ENCODE assay signal across 28 cellular contexts in the genomic region with DNA sequence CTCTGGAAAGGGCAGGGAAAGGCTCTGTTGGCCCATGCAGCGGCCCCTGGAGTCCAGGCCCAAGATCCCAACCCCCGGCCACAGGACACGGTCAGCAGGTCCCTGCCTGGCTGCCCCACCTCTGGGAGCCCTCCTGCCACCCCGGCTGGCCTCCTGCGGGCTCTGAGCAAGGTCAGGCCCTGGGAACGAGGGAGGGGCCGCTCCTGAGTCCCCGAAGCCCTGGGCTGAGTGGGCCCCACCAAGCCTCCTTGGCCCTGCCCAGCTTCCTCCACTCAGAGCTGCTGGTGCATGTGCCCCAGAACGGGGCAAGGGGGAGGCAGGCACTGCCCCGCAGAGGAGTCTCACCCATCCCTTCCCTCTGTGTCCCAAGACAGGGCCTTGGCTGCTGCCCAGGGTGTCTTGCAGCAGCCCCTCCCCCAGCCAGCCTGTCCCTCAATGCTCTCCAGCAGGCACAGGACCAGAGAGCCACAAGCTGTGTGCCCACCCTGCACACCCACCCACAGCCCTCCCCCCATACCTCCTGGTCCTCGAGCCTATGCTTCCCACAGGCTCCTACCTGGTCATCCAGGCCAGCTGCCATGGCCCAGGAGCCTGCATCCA. TPM values are rescaled to one million over a fixed set of nuclear protein-coding genes. Genes with fewer than 3 reads are reported as not detected.
DNase-seq lines count a peak whose midpoint lies in the region; FAIRE-seq and TF ChIP-seq lines count a peak whose summit lies in the region.
"Had no signal": no experiment of that assay in that cellular context is flagged by ENCODE, and none has a peak within 500 bp of the region (broad histone marks: within the 10 kb centered on the region; RNA-seq: fewer than 3 reads in every experiment).

No MANE protein-coding gene starts in this region.

- CTCF ChIA-PET in activated CD4-positive, alpha-beta memory T cell treated with anti-CD3 and anti-CD28 coated beads, Interleukin-2, amount 10 ng/mL, durations not matched to agents 7 days and 5 days (lab: Charles Lee) = no interaction called here

- no peak overlapping the region for H3K9ac ChIP-seq in astrocyte (ENCODE audit: low read length)

- no peak overlapping the region for H3K4me2 ChIP-seq in astrocyte (ENCODE audit: low read length)

- H3K4me1 ChIP-seq in cardiac muscle cell (ENCODE audit: low read depth) (peaks cover 65% of the 10 kb centered on the region), right atrium auricular region (peaks cover 0 to 27% of the 10 kb centered on the region in 2 donors), astrocyte (ENCODE audit: insufficient read depth, low read length) (no peaks in the 10 kb centered on the region), esophagus squamous epithelium (no peaks in the 10 kb centered on the region)

- H4K20me1 ChIP-seq in astrocyte (ENCODE audit: insufficient read depth, low read length) = no peaks in the 10 kb centered on the region

- H3K79me2 ChIP-seq in astrocyte (ENCODE audit: insufficient read depth, low read length) = no peaks in the 10 kb centered on the region

- intact Hi-C loops in esophagus squamous epithelium (cut with DNase I) = no loop called here

- FAIRE-seq in astrocyte (lab: Jason Lieb, UNC) = no peak
- FAIRE-seq: D721Med, GM18507, H54, HTR-8/SVneo had no signal

- H3K4me3 Mint-ChIP-seq in astrocyte (ENCODE audit: unreplicated experiment) = no peak overlapping the region
- no peak overlapping the region for H3K4me3 Mint-ChIP-seq in mesothelial cell of epicardium
- no peak overlapping the region for H3K4me3 Mint-ChIP-seq in activated CD4-positive, alpha-beta memory T cell treated with anti-CD3 and anti-CD28 coated beads, Interleukin-2, amount 10 ng/mL, durations not matched to agents 7 days and 5 days
- H3K4me3 Mint-ChIP-seq: CD4-positive, alpha-beta T cell had no signal

- TF ChIP-seq POLR2A in esophagus squamous epithelium (IDR thresholded peaks at IDR 0.05) = no peak

- H3K27me3 Mint-ChIP-seq in astrocyte (ENCODE audit: low read depth, unreplicated experiment) (peaks cover 38% of the 10 kb centered on the region), mesothelial cell of epicardium (ENCODE audit: low read depth) (peaks cover 3% of the 10 kb centered on the region)
- no peaks in the 10 kb centered on the region for H3K27me3 Mint-ChIP-seq in activated CD4-positive, alpha-beta memory T cell treated with anti-CD3 and anti-CD28 coated beads, Interleukin-2, amount 10 ng/mL, durations not matched to agents 7 days and 5 days

- H3K9me3 ChIP-seq in cardiac muscle cell (ENCODE audit: low read depth) (no peaks in the 10 kb centered on the region), right atrium auricular region (no peaks in the 10 kb centered on the region), astrocyte (ENCODE audit: insufficient read depth, low read depth, low read length) (no peaks in the 10 kb centered on the region), esophagus squamous epithelium (no peaks in the 10 kb centered on the region)

- H3K9me3 Mint-ChIP-seq in astrocyte (ENCODE audit: unreplicated experiment) = no peaks in the 10 kb centered on the region
- H3K9me3 Mint-ChIP-seq in mesothelial cell of epicardium = no peaks in the 10 kb centered on the region
- no peaks in the 10 kb centered on the region for H3K9me3 Mint-ChIP-seq in activated CD4-positive, alpha-beta memory T cell treated with anti-CD3 and anti-CD28 coated beads, Interleukin-2, amount 10 ng/mL, durations not matched to agents 7 days and 5 days
- H3K9me3 Mint-ChIP-seq: CD4-positive, alpha-beta T cell had no signal

- H3K27me3 ChIP-seq in cardiac muscle cell (no peaks in the 10 kb centered on the region), right atrium auricular region (no peaks in the 10 kb centered on the region), astrocyte (ENCODE audit: insufficient read depth, low read length) (no peaks in the 10 kb centered on the region), esophagus squamous epithelium (peaks cover 0 to 93% (median 0%) of the 10 kb centered on the region in 4 donors)

- no peaks in the 10 kb centered on the region for H3K4me1 Mint-ChIP-seq in astrocyte (ENCODE audit: low read depth, unreplicated experiment)
- H3K4me1 Mint-ChIP-seq in mesothelial cell of epicardium = peaks cover 55% of the 10 kb centered on the region
- H3K4me1 Mint-ChIP-seq in activated CD4-positive, alpha-beta memory T cell treated with anti-CD3 and anti-CD28 coated beads, Interleukin-2, amount 10 ng/mL, durations not matched to agents 7 days and 5 days = no peaks in the 10 kb centered on the region

- POLR2A ChIA-PET in activated CD4-positive, alpha-beta memory T cell treated with anti-CD3 and anti-CD28 coated beads, Interleukin-2, amount 10 ng/mL, durations not matched to agents 7 days and 5 days (lab: Charles Lee) = no interaction called here

- H3K36me3 Mint-ChIP-seq in astrocyte (ENCODE audit: low read depth, unreplicated experiment) (no peaks in the 10 kb centered on the region), mesothelial cell of epicardium (no peaks in the 10 kb centered on the region)
- H3K36me3 Mint-ChIP-seq in activated CD4-positive, alpha-beta memory T cell treated with anti-CD3 and anti-CD28 coated beads, Interleukin-2, amount 10 ng/mL, durations not matched to agents 7 days and 5 days (ENCODE audit: low read depth) = no peaks in the 10 kb centered on the region

- H3K36me3 ChIP-seq in cardiac muscle cell (no peaks in the 10 kb centered on the region), right atrium auricular region (no peaks in the 10 kb centered on the region), astrocyte (ENCODE audit: insufficient read depth, low read length) (no peaks in the 10 kb centered on the region), esophagus squamous epithelium (no peaks in the 10 kb centered on the region)

- H3K4me3 ChIP-seq in cardiac muscle cell = no peak overlapping the region
- no peak overlapping the region for H3K4me3 ChIP-seq in right atrium auricular region
- no peak overlapping the region for H3K4me3 ChIP-seq in astrocyte (ENCODE audit: insufficient read depth, low read depth, low read length)
- H3K4me3 ChIP-seq in esophagus squamous epithelium = no peak overlapping the region
- H3K4me3 ChIP-seq: SK-N-MC had no signal

- no peak overlapping the region for H2AFZ ChIP-seq in astrocyte (ENCODE audit: low read depth, low read length)

- H3K27ac Mint-ChIP-seq in astrocyte (ENCODE audit: unreplicated experiment) (peak overlapping the region; percentile 41), mesothelial cell of epicardium (peak overlapping the region; percentile 27)
- H3K27ac Mint-ChIP-seq in activated CD4-positive, alpha-beta memory T cell treated with anti-CD3 and anti-CD28 coated beads, Interleukin-2, amount 10 ng/mL, durations not matched to agents 7 days and 5 days = no peak overlapping the region
- H3K27ac Mint-ChIP-seq: CD4-positive, alpha-beta T cell had no signal

- DNase-seq in cardiac muscle cell (ENCODE audit: low read depth in 1 of 2, low spot score in 1 of 2) = no peak
- no peak for DNase-seq in right atrium auricular region (ENCODE audit: low spot score)
- no peak for DNase-seq in astrocyte (ENCODE audit: low read depth)
- no peak for DNase-seq in mesothelial cell of epicardium (ENCODE audit: low spot score in 2 of 2, unreplicated experiment in 2 of 2)
- DNase-seq in esophagus squamous epithelium (lab: John Stamatoyannopoulos, UW) = no peak
- DNase-seq in activated CD4-positive, alpha-beta memory T cell treated with anti-CD3 and anti-CD28 coated beads, Interleukin-2, amount 10 ng/mL, durations not matched to agents 7 days and 5 days = no peak
- DNase-seq in NCI-H748 (lab: John Stamatoyannopoulos, UW; ENCODE audit: unreplicated experiment) = no peak
- DNase-seq: CD4-positive, alpha-beta T cell; KBM-7; MV-4-11; NCI-H1105 treated with DMSO at 0.1 percent for 48 hours; NCI-H146; NCI-H1930; NCI-H2107; NCI-H524 treated with DMSO at 0.1 percent for 48 hours; SIG-M5 had no signal

- TF ChIP-seq CTCF in cardiac muscle cell (IDR thresholded peaks at IDR 0.05; ENCODE audit: low read depth, low read length) (no peak), right atrium auricular region (IDR thresholded peaks at IDR 0.05) (no peak), astrocyte (IDR thresholded peaks at IDR 0.05; ENCODE audit: insufficient read depth, low read depth, low read length) (no peak), mesothelial cell of epicardium (IDR thresholded peaks at IDR 0.05; ENCODE audit: unreplicated experiment) (no peak), esophagus squamous epithelium (IDR thresholded peaks at IDR 0.05) (no peak)

- WGBS in esophagus squamous epithelium, 2 donors = 40 to 87% methylated on average over 1 to 4 of the region's 11 CpGs

- H3K27ac ChIP-seq in cardiac muscle cell (peak overlapping the region; percentile 83), right atrium auricular region (no peak overlapping the region), astrocyte (ENCODE audit: low read depth, low read length) (no peak overlapping the region), esophagus squamous epithelium (no peak overlapping the region)
- H3K27ac ChIP-seq: RWPE1, SK-N-MC had no signal

RNA-seq across cellular contexts. Expression of gene C14orf180, which starts 7.4 kb away (rescaled TPM):
- total RNA-seq in cardiac muscle cell = 17.1 and 18.4 TPM in 2 replicates
- 13.3 and 19.7 TPM in 2 replicates for polyA plus RNA-seq in cardiac muscle cell
- 100 to 1,000 TPM in 1 of 2 donors, 10 to 100 TPM in 1; 59.5 to 135 TPM for total RNA-seq in right atrium auricular region
- total RNA-seq in astrocyte = not detected in 2 replicates
- total RNA-seq in mesothelial cell of epicardium = 0.29 to 0.52 TPM (median 0.36 TPM) in 3 replicates
- not detected for total RNA-seq in esophagus squamous epithelium
- total RNA-seq in activated CD4-positive, alpha-beta memory T cell treated with anti-CD3 and anti-CD28 coated beads, Interleukin-2, amount 10 ng/mL, durations not matched to agents 7 days and 5 days = not detected
- total RNA-seq: A172; CD4-positive, alpha-beta T cell; Daoy; G401; LHCN-M2; MCF 10A had no signal
- polyA plus RNA-seq: BJ had no signal

RNA-seq across cellular contexts. Expression of gene TMEM179, which starts 32.4 kb away (rescaled TPM):
- total RNA-seq in cardiac muscle cell (3.6 and 6.9 TPM in 2 replicates), right atrium auricular region (1 to 10 TPM in 1 of 2 donors, under 1 TPM in 1; 0.52 to 2.2 TPM), astrocyte (0.75 and 0.82 TPM in 2 replicates), mesothelial cell of epicardium (5.9 to 7.3 TPM (median 6.0 TPM) in 3 replicates), esophagus squamous epithelium (not detected)
- 4.7 and 8.6 TPM in 2 replicates for polyA plus RNA-seq in cardiac muscle cell
- not detected for total RNA-seq in activated CD4-positive, alpha-beta memory T cell treated with anti-CD3 and anti-CD28 coated beads, Interleukin-2, amount 10 ng/mL, durations not matched to agents 7 days and 5 days
- total RNA-seq: A172; CD4-positive, alpha-beta T cell; G401; LHCN-M2; MCF 10A had no signal

Comparison
In these comparisons a context has a peak if more than half of its experiments do, and no peak if none do; other contexts are left out.
1. RNA of gene C14orf180, which starts 7.4 kb away (total RNA-seq): 59.5 to 135 TPM in right atrium auricular region and 17.1 to 18.4 TPM in cardiac muscle cell; 0.29 to 0.52 TPM in mesothelial cell of epicardium, not detected in astrocyte, not detected in esophagus squamous epithelium and not detected in activated CD4-positive, alpha-beta memory T cell treated with anti-CD3 and anti-CD28 coated beads, Interleukin-2, amount 10 ng/mL, durations not matched to agents 7 days and 5 days; every median in the first group is over 10 times any median in the second.